Comparison of ENCODE assay signal across 9 cellular contexts in genomic region chr5:95915999-95916686, GRCh38. TPM values are rescaled to one million over a fixed set of nuclear protein-coding genes. Genes with fewer than 3 reads are reported as not detected.
DNase-seq lines count a peak whose midpoint lies in the region; ATAC-seq and TF ChIP-seq lines count a peak whose summit lies in the region.
"Had no signal": no experiment of that assay in that cellular context is flagged by ENCODE, and none has a peak within 500 bp of the region (broad histone marks: within the 10 kb centered on the region; RNA-seq: fewer than 3 reads in every experiment).

No MANE protein-coding gene starts in this region.

- peak overlapping the region; percentile 12 for H3K4me3 Mint-ChIP-seq in activated CD8-positive, alpha-beta T cell treated with anti-CD3 and anti-CD28 coated beads, Interleukin-2, amount 10 ng/mL, durations not matched to agents 7 days and 5 days
- H3K4me3 Mint-ChIP-seq in Caco-2 (ENCODE audit: unreplicated experiment), result no peak overlapping the region

- H3K4me3 ChIP-seq in right cardiac atrium (ENCODE audit: low read length), result no peak overlapping the region
- H3K4me3 ChIP-seq in Caco-2 (ENCODE audit: low read depth, low read length), result no peak overlapping the region
- H3K4me3 ChIP-seq in tibial nerve, result no peak overlapping the region

- peak overlapping the region; percentile 53 for H3K27ac Mint-ChIP-seq in activated CD8-positive, alpha-beta T cell treated with anti-CD3 and anti-CD28 coated beads, Interleukin-2, amount 10 ng/mL, durations not matched to agents 7 days and 5 days
- H3K27ac Mint-ChIP-seq in Caco-2 (ENCODE audit: unreplicated experiment), result no peak overlapping the region

- no peaks in the 10 kb centered on the region for H3K27me3 Mint-ChIP-seq in activated CD8-positive, alpha-beta T cell treated with anti-CD3 and anti-CD28 coated beads, Interleukin-2, amount 10 ng/mL, durations not matched to agents 7 days and 5 days (ENCODE audit: low read depth)
- H3K27me3 Mint-ChIP-seq in Caco-2 (ENCODE audit: insufficient read depth, unreplicated experiment), result no peaks in the 10 kb centered on the region

- TF ChIP-seq POLR2A in tibial nerve (IDR thresholded peaks at IDR 0.05), result no peak

- H3K27me3 ChIP-seq in right cardiac atrium (ENCODE audit: control insufficient read depth, insufficient read depth), result no peaks in the 10 kb centered on the region
- H3K27me3 ChIP-seq in Caco-2 (replicated peaks; ENCODE audit: control insufficient read depth, insufficient read depth, low read length), result no peaks in the 10 kb centered on the region
- no peaks in the 10 kb centered on the region for H3K27me3 ChIP-seq in tibial nerve

- POLR2A ChIA-PET in activated CD8-positive, alpha-beta T cell treated with anti-CD3 and anti-CD28 coated beads, Interleukin-2, amount 10 ng/mL, durations not matched to agents 7 days and 5 days (lab: Charles Lee), result interaction anchor here (0.7 to 1.5 kb wide), 3 partner anchors 10 to 16 kb away, joined by 4 to 6 read pairs (median 4); no protein-coding TSS in a partner anchor
- POLR2A ChIA-PET in Caco-2 (lab: Charles Lee), result no interaction called here

- H3K9me3 ChIP-seq in right cardiac atrium (ENCODE audit: control insufficient read depth, low read length) (no peaks in the 10 kb centered on the region), Caco-2 (no peaks in the 10 kb centered on the region), tibial nerve (no peaks in the 10 kb centered on the region)

- peaks cover 2% of the 10 kb centered on the region for H3K36me3 Mint-ChIP-seq in activated CD8-positive, alpha-beta T cell treated with anti-CD3 and anti-CD28 coated beads, Interleukin-2, amount 10 ng/mL, durations not matched to agents 7 days and 5 days (ENCODE audit: low read depth)
- H3K36me3 Mint-ChIP-seq in Caco-2 (ENCODE audit: insufficient read depth, unreplicated experiment), result peaks cover 34% of the 10 kb centered on the region

- intact Hi-C loops in right cardiac atrium (cut with DNase I), result no loop called here
- intact Hi-C loops in left cardiac atrium (cut with DNase I), result no loop called here
- intact Hi-C loops in Caco-2 (cut with micrococcal nuclease; ENCODE audit: unreplicated experiment), result no loop called here

- ATAC-seq in right cardiac atrium (peak; percentile 25 to 28), left cardiac atrium (no peak), HG02973 (IDR thresholded peaks at IDR 0.05; ENCODE audit: unreplicated experiment) (peak; percentile 77), HG03457 (IDR thresholded peaks at IDR 0.05; ENCODE audit: unreplicated experiment) (no peak)
- peak; percentile 81 for ATAC-seq in activated CD8-positive, alpha-beta T cell treated with anti-CD3 and anti-CD28 coated beads, Interleukin-2, amount 10 ng/mL, durations not matched to agents 7 days and 5 days

- H3K27ac ChIP-seq in right cardiac atrium (ENCODE audit: low read length) (peak overlapping the region; percentile 49), tibial nerve (peak overlapping the region in 1 of 4 donors; percentile 15)

- DNase-seq in right cardiac atrium, result no peak
- no peak for DNase-seq in left cardiac atrium
- DNase-seq in activated CD8-positive, alpha-beta T cell treated with anti-CD3 and anti-CD28 coated beads, Interleukin-2, amount 10 ng/mL, durations not matched to agents 7 days and 5 days, result peak; percentile 43
- DNase-seq in Caco-2, result no peak
- DNase-seq in stimulated activated CD4-positive, alpha-beta T cell treated with anti-CD3 and anti-CD28 coated beads, Interleukin-2, amount 100 ng/mL, for 48 hours, result no peak
- DNase-seq in tibial nerve (ENCODE audit: low spot score in 2 of 2), result no peak
- DNase-seq: mesendoderm had no signal

- TF ChIP-seq CTCF in Caco-2 (IDR thresholded peaks at IDR 0.05; ENCODE audit: insufficient read depth in 1 of 2, low read depth in 1 of 2, low read length in 1 of 2, severe bottlenecking in 1 of 2, unreplicated experiment in 1 of 2), result no peak
- no peak for TF ChIP-seq CTCF in tibial nerve (IDR thresholded peaks at IDR 0.05)

- 63% methylated on average over 3 of the region's 3 CpGs for WGBS in right cardiac atrium
- WGBS in tibial nerve, 2 donors, result 70 to 73% methylated on average over 3 of the region's 3 CpGs

- peaks cover 4% of the 10 kb centered on the region for H3K4me1 ChIP-seq in right cardiac atrium (ENCODE audit: control insufficient read depth, insufficient read depth, low read length)
- 0 out of 2 replicates have a peak, but pooled peaks cover 4% of the 10 kb centered on the region for H3K4me1 ChIP-seq in Caco-2
- peaks cover 0 to 31% (median 4%) of the 10 kb centered on the region in 4 donors for H3K4me1 ChIP-seq in tibial nerve

- CTCF ChIA-PET in activated CD8-positive, alpha-beta T cell treated with anti-CD3 and anti-CD28 coated beads, Interleukin-2, amount 10 ng/mL, durations not matched to agents 7 days and 5 days (lab: Charles Lee), result interaction anchor here (0.9 to 1.5 kb wide), 3 partner anchors 23 to 135 kb away, joined by 4 to 5 read pairs (median 4); partner anchors contain the start of gene ELL2
- CTCF ChIA-PET in Caco-2 (lab: Charles Lee), result no interaction called here

- TF ChIP-seq EP300 in tibial nerve (IDR thresholded peaks at IDR 0.05), result no peak

- H3K36me3 ChIP-seq in Caco-2 (ENCODE audit: control insufficient read depth, insufficient read depth, low read length) (peaks cover 3% of the 10 kb centered on the region; the same call in 1 of the 2 replicates), tibial nerve (peaks cover 0 to 10% (median 0%) of the 10 kb centered on the region in 3 donors)

- peaks cover 32% of the 10 kb centered on the region for H3K4me1 Mint-ChIP-seq in activated CD8-positive, alpha-beta T cell treated with anti-CD3 and anti-CD28 coated beads, Interleukin-2, amount 10 ng/mL, durations not matched to agents 7 days and 5 days (ENCODE audit: low read depth)
- peaks cover 26% of the 10 kb centered on the region for H3K4me1 Mint-ChIP-seq in Caco-2 (ENCODE audit: low read depth, unreplicated experiment)

- BruUV-seq in Caco-2 (replicated peaks; lab: Mats Ljungman, UMichigan), result no TSS peak

- H3K9me3 Mint-ChIP-seq in activated CD8-positive, alpha-beta T cell treated with anti-CD3 and anti-CD28 coated beads, Interleukin-2, amount 10 ng/mL, durations not matched to agents 7 days and 5 days (ENCODE audit: insufficient read depth), result no peaks in the 10 kb centered on the region
- no peaks in the 10 kb centered on the region for H3K9me3 Mint-ChIP-seq in Caco-2 (ENCODE audit: unreplicated experiment)

RNA-seq across cellular contexts. Expression of gene ELL2, which starts 45.5 kb away (rescaled TPM):
- total RNA-seq in right cardiac atrium, result 10 to 100 TPM; 31.3 to 75.9 (median 33.1) TPM
- 16.7 TPM for polyA plus RNA-seq in right cardiac atrium
- total RNA-seq in left cardiac atrium, result 10 to 100 TPM; 39.1 to 77.7 TPM
- total RNA-seq in activated CD8-positive, alpha-beta T cell treated with anti-CD3 and anti-CD28 coated beads, Interleukin-2, amount 10 ng/mL, durations not matched to agents 7 days and 5 days, result 10 to 100 TPM; 11.0 to 11.1 TPM
- 78.1 and 81.0 TPM in 2 replicates for total RNA-seq in Caco-2 (2022)
- 10 to 100 TPM; 72.2 to 87.6 (median 79.6) TPM for total RNA-seq in tibial nerve

Comparison
In these comparisons a context has a peak if more than half of its experiments do, and no peak if none do; other contexts are left out.
1. ATAC-seq: peak in right cardiac atrium (2 of 2), HG02973 (single experiment) and activated CD8-positive, alpha-beta T cell treated with anti-CD3 and anti-CD28 coated beads, Interleukin-2, amount 10 ng/mL, durations not matched to agents 7 days and 5 days (single experiment); none in left cardiac atrium (0 of 2) and HG03457 (single experiment).